ENCODE assay signal across 10 cellular contexts in genomic region chr2:135962401-135963138, GRCh38. TPM values are rescaled to one million over a fixed set of nuclear protein-coding genes. Genes with fewer than 3 reads are reported as not detected.
DNase-seq lines count a peak whose midpoint lies in the region; ATAC-seq and TF ChIP-seq lines count a peak whose summit lies in the region.
"Had no signal": no experiment of that assay in that cellular context is flagged by ENCODE, and none has a peak within 500 bp of the region (broad histone marks: within the 10 kb centered on the region; RNA-seq: fewer than 3 reads in every experiment).

No MANE protein-coding gene starts in this region.

- DNase-seq in activated naive CD4-positive, alpha-beta T cell (lab: John Stamatoyannopoulos, UW), result no peak
- no peak for DNase-seq in activated naive CD8-positive, alpha-beta T cell treated with anti-CD3 and anti-CD28 coated beads, Interleukin-2, amount 10 ng/mL, durations not matched to agents 7 days and 5 days
- DNase-seq in stimulated activated naive B cell treated with anti-CD40 and anti-IgM and Interleukin-4, amounts not matched to agents 10 μg/mL and 1 μg/mL and 100 μg/mL, for 72 hours, result no peak
- DNase-seq in putamen (ENCODE audit: low spot score) (no peak), esophagus squamous epithelium (lab: John Stamatoyannopoulos, UW) (no peak)
- DNase-seq: NCI-H524 treated with DMSO at 0.1 percent for 48 hours had no signal

- H3K4me3 Mint-ChIP-seq in activated naive CD4-positive, alpha-beta T cell treated with anti-CD3 and anti-CD28 coated beads, Interleukin-2, amount 50 U/mL, for 24 hours, result peak overlapping the region; percentile 63
- H3K4me3 Mint-ChIP-seq in activated naive CD8-positive, alpha-beta T cell treated with anti-CD3 and anti-CD28 coated beads, Interleukin-2, amount 10 ng/mL, durations not matched to agents 7 days and 5 days, result peak overlapping the region; percentile 44
- peak overlapping the region; percentile 23 to 56 for H3K4me3 Mint-ChIP-seq in stimulated activated naive B cell treated with anti-CD40 and anti-IgM and Interleukin-4, amounts not matched to agents 10 μg/mL and 1 μg/mL and 100 μg/mL, for 72 hours

- WGBS in esophagus squamous epithelium, 2 donors, result 62 to 64% methylated on average over 4 of the region's 4 CpGs

- H3K27me3 Mint-ChIP-seq in activated naive CD4-positive, alpha-beta T cell treated with anti-CD3 and anti-CD28 coated beads, Interleukin-2, amount 50 U/mL, for 24 hours, result no peaks in the 10 kb centered on the region
- H3K27me3 Mint-ChIP-seq in activated naive CD8-positive, alpha-beta T cell treated with anti-CD3 and anti-CD28 coated beads, Interleukin-2, amount 10 ng/mL, durations not matched to agents 7 days and 5 days, result no peaks in the 10 kb centered on the region
- H3K27me3 Mint-ChIP-seq in stimulated activated naive B cell treated with anti-CD40 and anti-IgM and Interleukin-4, amounts not matched to agents 10 μg/mL and 1 μg/mL and 100 μg/mL, for 72 hours, result no peaks in the 10 kb centered on the region

- H3K27ac ChIP-seq in esophagus squamous epithelium, result no peak overlapping the region
- H3K27ac ChIP-seq: parathyroid adenoma had no signal

- no peak for TF ChIP-seq POLR2A in esophagus squamous epithelium (IDR thresholded peaks at IDR 0.05)

- H3K4me1 Mint-ChIP-seq in activated naive CD4-positive, alpha-beta T cell treated with anti-CD3 and anti-CD28 coated beads, Interleukin-2, amount 50 U/mL, for 24 hours, result peaks cover 65% of the 10 kb centered on the region
- peaks cover 45% of the 10 kb centered on the region for H3K4me1 Mint-ChIP-seq in activated naive CD8-positive, alpha-beta T cell treated with anti-CD3 and anti-CD28 coated beads, Interleukin-2, amount 10 ng/mL, durations not matched to agents 7 days and 5 days
- peaks cover 19 to 38% of the 10 kb centered on the region in 2 donors for H3K4me1 Mint-ChIP-seq in stimulated activated naive B cell treated with anti-CD40 and anti-IgM and Interleukin-4, amounts not matched to agents 10 μg/mL and 1 μg/mL and 100 μg/mL, for 72 hours

- no peak overlapping the region for H3K4me3 ChIP-seq in esophagus squamous epithelium

- no peak for TF ChIP-seq CTCF in esophagus squamous epithelium (IDR thresholded peaks at IDR 0.05)

- peaks cover 24% of the 10 kb centered on the region for H3K36me3 Mint-ChIP-seq in activated naive CD4-positive, alpha-beta T cell treated with anti-CD3 and anti-CD28 coated beads, Interleukin-2, amount 50 U/mL, for 24 hours
- H3K36me3 Mint-ChIP-seq in activated naive CD8-positive, alpha-beta T cell treated with anti-CD3 and anti-CD28 coated beads, Interleukin-2, amount 10 ng/mL, durations not matched to agents 7 days and 5 days, result peaks cover 51% of the 10 kb centered on the region
- peaks cover 21 to 36% of the 10 kb centered on the region in 2 donors for H3K36me3 Mint-ChIP-seq in stimulated activated naive B cell treated with anti-CD40 and anti-IgM and Interleukin-4, amounts not matched to agents 10 μg/mL and 1 μg/mL and 100 μg/mL, for 72 hours

- POLR2A ChIA-PET in activated naive CD8-positive, alpha-beta T cell treated with anti-CD3 and anti-CD28 coated beads, Interleukin-2, amount 10 ng/mL, durations not matched to agents 7 days and 5 days (lab: Charles Lee), result no interaction called here

- ATAC-seq in HG03439 (IDR thresholded peaks at IDR 0.05; ENCODE audit: unreplicated experiment) (peak; percentile 50), GM21423 (IDR thresholded peaks at IDR 0.05; ENCODE audit: unreplicated experiment) (no peak)
- ATAC-seq in activated naive CD8-positive, alpha-beta T cell treated with anti-CD3 and anti-CD28 coated beads, Interleukin-2, amount 10 ng/mL, durations not matched to agents 7 days and 5 days (ENCODE audit: low read depth), result peak; percentile 42
- peak; percentile 77 to 85 for ATAC-seq in stimulated activated naive B cell treated with anti-CD40 and anti-IgM and Interleukin-4, amounts not matched to agents 10 μg/mL and 1 μg/mL and 100 μg/mL, for 72 hours (replicated peaks)

- no peaks in the 10 kb centered on the region for H3K9me3 ChIP-seq in esophagus squamous epithelium

- H3K27me3 ChIP-seq in esophagus squamous epithelium, result no peaks in the 10 kb centered on the region

- intact Hi-C loops in esophagus squamous epithelium (cut with DNase I), result no loop called here

- H3K9me3 Mint-ChIP-seq in activated naive CD4-positive, alpha-beta T cell treated with anti-CD3 and anti-CD28 coated beads, Interleukin-2, amount 50 U/mL, for 24 hours, result no peaks in the 10 kb centered on the region
- H3K9me3 Mint-ChIP-seq in activated naive CD8-positive, alpha-beta T cell treated with anti-CD3 and anti-CD28 coated beads, Interleukin-2, amount 10 ng/mL, durations not matched to agents 7 days and 5 days, result no peaks in the 10 kb centered on the region
- H3K9me3 Mint-ChIP-seq in stimulated activated naive B cell treated with anti-CD40 and anti-IgM and Interleukin-4, amounts not matched to agents 10 μg/mL and 1 μg/mL and 100 μg/mL, for 72 hours, result no peaks in the 10 kb centered on the region

- H3K27ac Mint-ChIP-seq in activated naive CD4-positive, alpha-beta T cell treated with anti-CD3 and anti-CD28 coated beads, Interleukin-2, amount 50 U/mL, for 24 hours, result peak overlapping the region; percentile 74
- peak overlapping the region; percentile 49 for H3K27ac Mint-ChIP-seq in activated naive CD8-positive, alpha-beta T cell treated with anti-CD3 and anti-CD28 coated beads, Interleukin-2, amount 10 ng/mL, durations not matched to agents 7 days and 5 days
- peak overlapping the region; percentile 60 for H3K27ac Mint-ChIP-seq in stimulated activated naive B cell treated with anti-CD40 and anti-IgM and Interleukin-4, amounts not matched to agents 10 μg/mL and 1 μg/mL and 100 μg/mL, for 72 hours

- peaks cover 0 to 37% (median 0%) of the 10 kb centered on the region in 3 donors for H3K36me3 ChIP-seq in esophagus squamous epithelium

- peaks cover 0 to 41% (median 0%) of the 10 kb centered on the region in 3 donors for H3K4me1 ChIP-seq in esophagus squamous epithelium
- H3K4me1 ChIP-seq: parathyroid adenoma had no signal

RNA-seq across cellular contexts. Expression of gene DARS1, which starts 22.9 kb away (rescaled TPM):
- 100 to 1,000 TPM; 117 to 118 TPM for total RNA-seq in activated naive CD8-positive, alpha-beta T cell treated with anti-CD3 and anti-CD28 coated beads, Interleukin-2, amount 10 ng/mL, durations not matched to agents 7 days and 5 days
- 100 to 1,000 TPM in 1 of 4 donors, 10 to 100 TPM in 3; 38.4 to 104 (median 84.3) TPM for total RNA-seq in esophagus squamous epithelium
